In the genomic region with DNA sequence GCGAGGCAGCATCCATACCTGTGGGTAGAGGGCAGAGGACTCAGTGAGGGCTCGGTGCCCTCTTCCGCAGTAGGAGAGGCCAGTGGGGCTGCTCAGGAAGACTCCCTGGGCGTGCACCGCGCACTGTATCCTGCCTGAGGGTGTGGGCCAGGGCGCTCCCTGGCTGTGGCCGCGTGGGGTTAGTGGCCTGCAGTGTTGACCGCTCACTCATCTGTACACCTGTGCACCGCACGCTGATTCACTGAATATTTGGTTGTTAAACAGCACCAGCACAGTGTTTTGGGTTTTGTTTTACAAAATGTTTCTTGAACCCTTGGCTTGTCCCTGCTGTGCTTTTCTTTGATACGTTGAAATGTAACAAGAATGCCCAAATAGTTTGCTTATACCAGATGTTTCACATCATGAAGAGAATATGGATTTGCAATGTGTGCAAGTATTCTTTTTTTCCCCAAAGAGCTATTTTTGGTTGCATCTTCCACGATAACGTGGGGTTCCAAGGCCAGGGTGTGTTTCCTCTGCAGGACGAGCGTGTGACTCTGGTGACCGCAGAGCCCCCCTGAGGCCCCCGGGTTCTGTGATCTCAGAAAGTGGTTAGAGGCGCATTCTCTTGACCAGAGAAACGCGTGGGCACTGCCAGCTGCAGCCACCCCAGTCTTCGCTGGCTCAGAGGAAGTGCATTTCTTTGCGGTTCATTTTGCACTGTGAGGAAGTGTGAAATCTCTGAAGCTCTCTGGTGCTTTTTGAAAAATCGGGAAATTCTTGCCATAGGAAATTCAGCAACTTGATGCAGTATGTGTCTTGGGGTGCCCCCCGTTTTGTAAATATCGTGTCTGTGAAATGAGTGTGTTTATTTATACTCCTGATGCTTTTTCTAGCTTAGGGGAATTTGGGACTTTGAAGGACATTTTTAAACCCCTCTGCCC, we compare ENCODE assay signal across 9 cellular contexts. TPM values are rescaled to one million over a fixed set of nuclear protein-coding genes. Genes with fewer than 3 reads are reported as not detected.
A peak's percentile ranks its signal among the peaks of the same experiment; 100 is the strongest.
DNase-seq lines count a peak whose midpoint lies in the region; ATAC-seq and TF ChIP-seq lines count a peak whose summit lies in the region.
"Had no signal": no experiment of that assay in that cellular context is flagged by ENCODE, and none has a peak within 500 bp of the region (broad histone marks: within the 10 kb centered on the region; RNA-seq: fewer than 3 reads in every experiment).

No MANE protein-coding gene starts in this region.

- peaks cover 13% of the 10 kb centered on the region for H3K9me3 Mint-ChIP-seq in activated CD4-positive, alpha-beta T cell treated with anti-CD3 and anti-CD28 coated beads, Interleukin-2, amount 10 ng/mL, durations not matched to agents 7 days and 5 days
- H3K9me3 Mint-ChIP-seq in glutamatergic neuron (ENCODE audit: unreplicated experiment), result peaks cover 9% of the 10 kb centered on the region

- H3K27ac Mint-ChIP-seq in activated CD4-positive, alpha-beta T cell treated with anti-CD3 and anti-CD28 coated beads, Interleukin-2, amount 10 ng/mL, durations not matched to agents 7 days and 5 days, result peak overlapping the region; percentile 77
- H3K27ac Mint-ChIP-seq in glutamatergic neuron (ENCODE audit: unreplicated experiment), result no peak overlapping the region

- no peaks in the 10 kb centered on the region for H3K27me3 ChIP-seq in BE2C
- H3K27me3 ChIP-seq: vagina had no signal

- ATAC-seq in HG02840 (IDR thresholded peaks at IDR 0.05; ENCODE audit: low FRiP score, unreplicated experiment), result peak; percentile 45

- TF ChIP-seq CTCF in RWPE1 (conservative IDR thresholded peaks at IDR 0.05; ENCODE audit: low read depth), result no peak
- no peak for TF ChIP-seq CTCF in glutamatergic neuron (IDR thresholded peaks at IDR 0.05; ENCODE audit: partially characterized antibody, unreplicated experiment)
- TF ChIP-seq CTCF in BE2C (IDR thresholded peaks at IDR 0.05; ENCODE audit: low read depth, low read length), result no peak

- no peaks in the 10 kb centered on the region for H3K27me3 Mint-ChIP-seq in activated CD4-positive, alpha-beta T cell treated with anti-CD3 and anti-CD28 coated beads, Interleukin-2, amount 10 ng/mL, durations not matched to agents 7 days and 5 days
- H3K27me3 Mint-ChIP-seq in glutamatergic neuron (ENCODE audit: unreplicated experiment), result peaks cover 3% of the 10 kb centered on the region

- H3K36me3 Mint-ChIP-seq in activated CD4-positive, alpha-beta T cell treated with anti-CD3 and anti-CD28 coated beads, Interleukin-2, amount 10 ng/mL, durations not matched to agents 7 days and 5 days (ENCODE audit: low read depth), result peaks cover 62% of the 10 kb centered on the region
- H3K36me3 Mint-ChIP-seq in glutamatergic neuron (ENCODE audit: unreplicated experiment), result peaks cover 18% of the 10 kb centered on the region

- H3K4me3 ChIP-seq in BE2C (ENCODE audit: low read depth, low read length), result no peak overlapping the region
- H3K4me3 ChIP-seq: vagina had no signal

- DNase-seq in activated CD4-positive, alpha-beta T cell treated with anti-CD3 and anti-CD28 coated beads, Interleukin-2, amount 10 ng/mL, durations not matched to agents 7 days and 5 days, result no peak
- DNase-seq in activated CD4-positive, alpha-beta T cell treated with anti-CD3 and anti-CD28 coated beads for 48 hours, result no peak
- DNase-seq in RWPE1 (ENCODE audit: low spot score) (no peak), glutamatergic neuron (peak; percentile 6), BE2C (no peak), HEK293T (ENCODE audit: extremely low spot score) (no peak), NCI-H524 (lab: John Stamatoyannopoulos, UW) (no peak)

- 0 out of 2 replicates have a peak overlapping the region, but pooled peaks have one; percentile 32 for H3K27ac ChIP-seq in RWPE1
- H3K27ac ChIP-seq: vagina had no signal

- H3K9me3 ChIP-seq in BE2C, result no peaks in the 10 kb centered on the region

- H3K36me3 ChIP-seq in BE2C, result no peaks in the 10 kb centered on the region
- H3K36me3 ChIP-seq: vagina had no signal

- POLR2A ChIA-PET in activated CD4-positive, alpha-beta T cell treated with anti-CD3 and anti-CD28 coated beads, Interleukin-2, amount 10 ng/mL, durations not matched to agents 7 days and 5 days (lab: Charles Lee), result interaction anchor here (0.7 kb wide), 1 partner anchor 22 kb away, joined by 4 read pairs; no protein-coding TSS in a partner anchor
- POLR2A ChIA-PET in RWPE1 (lab: Yijun Ruan, JAX; ENCODE audit: low non-redundant PET) (no interaction called here), HEK293T (lab: Yijun Ruan, JAX) (interaction anchor here (0.6 to 2.1 kb wide), 2 partner anchors 24 to 46 kb away, joined by 3 to 9 read pairs; no protein-coding TSS in a partner anchor)

- CTCF ChIA-PET in activated CD4-positive, alpha-beta T cell treated with anti-CD3 and anti-CD28 coated beads, Interleukin-2, amount 10 ng/mL, durations not matched to agents 7 days and 5 days (lab: Charles Lee), result interaction anchor here (1.0 to 2.1 kb wide), 5 partner anchors 9 to 72 kb away, joined by 3 to 7 read pairs (median 4); no protein-coding TSS in a partner anchor
- CTCF ChIA-PET in RWPE1 (lab: Yijun Ruan, JAX) (interaction anchor here (0.6 to 1.1 kb wide), 3 partner anchors 15 to 45 kb away, joined by 3 to 5 read pairs (median 3); no protein-coding TSS in a partner anchor), HEK293T (lab: Yijun Ruan, JAX) (interaction anchor here (1.2 kb wide), 1 partner anchor 19 kb away, joined by 5 read pairs; no protein-coding TSS in a partner anchor)

- no peak overlapping the region for H3K4me3 Mint-ChIP-seq in activated CD4-positive, alpha-beta T cell treated with anti-CD3 and anti-CD28 coated beads, Interleukin-2, amount 10 ng/mL, durations not matched to agents 7 days and 5 days
- H3K4me3 Mint-ChIP-seq in glutamatergic neuron (ENCODE audit: unreplicated experiment), result no peak overlapping the region

- H3K4me1 ChIP-seq in BE2C, result no peaks in the 10 kb centered on the region

- H3K4me1 Mint-ChIP-seq in activated CD4-positive, alpha-beta T cell treated with anti-CD3 and anti-CD28 coated beads, Interleukin-2, amount 10 ng/mL, durations not matched to agents 7 days and 5 days, result peaks cover 57% of the 10 kb centered on the region
- peaks cover 4% of the 10 kb centered on the region for H3K4me1 Mint-ChIP-seq in glutamatergic neuron (ENCODE audit: low read depth, unreplicated experiment)

TF ChIP-seq in HEK293T, 16 proteins besides CTCF, POLR2A, EP300 and RAD21:
- no peak for TF ChIP-seq ELF4 (IDR thresholded peaks at IDR 0.05)
- TF ChIP-seq CTBP1 (IDR thresholded peaks at IDR 0.05; ENCODE audit: borderline replicate concordance), result no peak
- TF ChIP-seq FOXM1 (IDR thresholded peaks at IDR 0.05; ENCODE audit: borderline replicate concordance), result no peak
- TF ChIP-seq TARDBP (IDR thresholded peaks at IDR 0.05), result no peak
- TF ChIP-seq ZNF384 (IDR thresholded peaks at IDR 0.05), result no peak
- no peak for TF ChIP-seq NFRKB (IDR thresholded peaks at IDR 0.05)
- TF ChIP-seq SUZ12 (IDR thresholded peaks at IDR 0.05), result no peak

RNA-seq across cellular contexts. Expression of a gene that starts 46.9 kb away (rescaled TPM):
- total RNA-seq in activated CD4-positive, alpha-beta T cell treated with anti-CD3 and anti-CD28 coated beads, Interleukin-2, amount 10 ng/mL, durations not matched to agents 7 days and 5 days, result 10 to 100 TPM; 28.3 to 34.9 TPM
- 2.0 TPM for total RNA-seq in glutamatergic neuron (ENCODE audit: unreplicated experiment)
- polyA plus RNA-seq in BE2C (2012; ENCODE audit: insufficient read depth, insufficient read length, low read depth), result 0.93 TPM
